In the genomic region with DNA sequence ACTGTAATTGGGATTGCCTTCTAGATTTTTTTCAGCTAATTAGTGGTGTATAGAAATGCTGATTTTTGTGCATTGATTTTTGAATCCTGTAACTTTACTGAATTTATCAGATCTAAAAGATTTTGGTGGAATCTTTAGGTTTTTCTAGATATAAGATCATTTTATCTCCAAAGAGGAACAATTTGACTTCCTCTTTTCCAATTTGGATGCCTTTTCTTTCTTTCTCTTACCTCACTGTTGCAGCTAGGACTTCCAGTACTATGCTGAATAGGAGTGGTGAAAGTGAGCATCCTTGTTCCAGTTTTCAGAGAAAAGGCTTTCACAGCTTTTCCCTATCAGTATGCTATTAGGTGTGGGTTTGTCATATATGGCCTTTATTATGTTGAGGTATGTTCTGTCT, we compare ENCODE assay signal across 22 cellular contexts. TPM values are rescaled to one million over a fixed set of nuclear protein-coding genes. Genes with fewer than 3 reads are reported as not detected.
DNase-seq lines count a peak whose midpoint lies in the region; ATAC-seq, FAIRE-seq and TF ChIP-seq lines count a peak whose summit lies in the region.
"Had no signal": no experiment of that assay in that cellular context is flagged by ENCODE, and none has a peak within 500 bp of the region (broad histone marks: within the 10 kb centered on the region; RNA-seq: fewer than 3 reads in every experiment).

No MANE protein-coding gene starts in this region.

- TF ChIP-seq EP300 in K562 (IDR thresholded peaks at IDR 0.05; ENCODE audit: low read length): no peak

- no peak overlapping the region for H3K27ac ChIP-seq in K562 (ENCODE audit: extremely low read depth, low read depth, low read length)
- H3K27ac ChIP-seq: A549, C4-2B, HL-60 had no signal

- ATAC-seq in K562 (no peak), HG02763 (IDR thresholded peaks at IDR 0.05; ENCODE audit: unreplicated experiment) (no peak)
- ATAC-seq in stimulated activated naive CD8-positive, alpha-beta T cell treated with anti-CD3 and anti-CD28 coated beads, Interleukin-15, amount 100 ng/mL, for 72 hours: no peak
- ATAC-seq: A549 had no signal

- no peaks in the 10 kb centered on the region for H3K9me3 ChIP-seq in K562 (replicated peaks; ENCODE audit: control insufficient read depth, insufficient read depth, low read depth, low read length)
- H3K9me3 ChIP-seq: A549, BE2C had no signal

- H2AFZ ChIP-seq in K562 (ENCODE audit: low read depth, low read length): no peak overlapping the region

- H3K4me2 ChIP-seq in K562 (ENCODE audit: insufficient read depth, low read length): no peak overlapping the region
- H3K4me2 ChIP-seq: A549 had no signal

- no peaks in the 10 kb centered on the region for H3K9me1 ChIP-seq in K562 (ENCODE audit: control insufficient read depth, insufficient read depth, low read length)

- no peak for TF ChIP-seq POLR2A in K562 (conservative IDR thresholded peaks at IDR 0.05)

- no peak overlapping the region for H3K27ac Mint-ChIP-seq in stimulated activated naive CD8-positive, alpha-beta T cell treated with anti-CD3 and anti-CD28 coated beads, Interleukin-15, amount 100 ng/mL, for 72 hours
- H3K27ac Mint-ChIP-seq: CD4-positive, alpha-beta memory T cell had no signal

- no peaks in the 10 kb centered on the region for H3K27me3 Mint-ChIP-seq in stimulated activated naive CD8-positive, alpha-beta T cell treated with anti-CD3 and anti-CD28 coated beads, Interleukin-15, amount 100 ng/mL, for 72 hours
- H3K27me3 Mint-ChIP-seq: CD4-positive, alpha-beta memory T cell had no signal

- no peaks in the 10 kb centered on the region for H4K20me1 ChIP-seq in K562 (replicated peaks; ENCODE audit: control insufficient read depth, insufficient read depth, low read length)

- H3K4me3 Mint-ChIP-seq in stimulated activated naive CD8-positive, alpha-beta T cell treated with anti-CD3 and anti-CD28 coated beads, Interleukin-15, amount 100 ng/mL, for 72 hours: no peak overlapping the region
- H3K4me3 Mint-ChIP-seq: CD4-positive, alpha-beta memory T cell; H9 had no signal

- FAIRE-seq in A204.1 (lab: Jason Lieb, UNC) (peak; percentile 40), K562 (lab: Jason Lieb, UNC) (no peak)
- FAIRE-seq: A549, D721Med, GM12892, GM19239 had no signal

- POLR2A ChIA-PET in K562 (lab: Yijun Ruan, JAX): interaction anchor here (0.6 to 1.3 kb wide), 3 partner anchors 9 to 18 kb away, joined by 3 read pairs; no protein-coding TSS in a partner anchor

- DNase-seq in KBM-7: peak; percentile 31
- DNase-seq in MV-4-11 (lab: John Stamatoyannopoulos, UW): peak; percentile 13
- no peak for DNase-seq in K562 (ENCODE audit: extremely low read depth in 1 of 4, low spot score in 3 of 4)
- no peak for DNase-seq in NCI-H345 (lab: John Stamatoyannopoulos, UW)
- no peak for DNase-seq in stimulated activated naive CD8-positive, alpha-beta T cell treated with anti-CD3 and anti-CD28 coated beads, Interleukin-15, amount 100 ng/mL, for 72 hours
- DNase-seq: BE2C; CD4-positive, alpha-beta memory T cell; COR-L47; DMS153; DMS79 treated with DMSO at 0.1 percent for 48 hours; EL; GDM1; GOT3; H9 had no signal

- H3K36me3 ChIP-seq in K562 (ENCODE audit: control insufficient read depth, insufficient read depth, low read length): no peaks in the 10 kb centered on the region
- H3K36me3 ChIP-seq: BE2C had no signal

- TF ChIP-seq CTCF in K562 (IDR thresholded peaks at IDR 0.05 in 2 of 3, conservative IDR thresholded peaks at IDR 0.05 in 1 of 3; ENCODE audit: insufficient read depth in 2 of 3, low read depth in 1 of 3, low read length in 3 of 3): no peak

- no peaks in the 10 kb centered on the region for H3K4me1 Mint-ChIP-seq in stimulated activated naive CD8-positive, alpha-beta T cell treated with anti-CD3 and anti-CD28 coated beads, Interleukin-15, amount 100 ng/mL, for 72 hours
- H3K4me1 Mint-ChIP-seq: CD4-positive, alpha-beta memory T cell; H9 had no signal

- intact Hi-C loops in K562 (cut with micrococcal nuclease): no loop called here

- H3K9me3 Mint-ChIP-seq in stimulated activated naive CD8-positive, alpha-beta T cell treated with anti-CD3 and anti-CD28 coated beads, Interleukin-15, amount 100 ng/mL, for 72 hours: no peaks in the 10 kb centered on the region
- H3K9me3 Mint-ChIP-seq: CD4-positive, alpha-beta memory T cell; H9 had no signal

- no peaks in the 10 kb centered on the region for H3K4me1 ChIP-seq in K562 (replicated peaks in 1 of 2; ENCODE audit: control insufficient read depth in 2 of 2, insufficient read depth in 2 of 2, low read length in 2 of 2)
- H3K4me1 ChIP-seq: A549, BE2C had no signal

- no peaks in the 10 kb centered on the region for H3K79me2 ChIP-seq in K562 (ENCODE audit: control insufficient read depth, insufficient read depth, low read length)

- no TSS peak for BruUV-seq in K562 (replicated peaks; lab: Mats Ljungman, UMichigan)

- no peak overlapping the region for H3K4me3 ChIP-seq in K562
- H3K4me3 ChIP-seq: A549 had no signal

- H3K9ac ChIP-seq in K562 (ENCODE audit: insufficient read depth in 1 of 2, low read depth in 2 of 2, low read length in 2 of 2): no peak overlapping the region

- in situ Hi-C loops in KBM-7 (cut with MboI; ENCODE audit: low pct_unique_long_range_greater_than_20kb, low sequenced_read_pairs): no loop called here
- in situ Hi-C loops in K562 (cut with MboI): no loop called here

- no peaks in the 10 kb centered on the region; a peak in 1 of 5 replicates for H3K27me3 ChIP-seq in K562 (ENCODE audit: control insufficient read depth in 2 of 2, insufficient read depth in 2 of 2, low read length in 2 of 2)
- H3K27me3 ChIP-seq: BE2C had no signal

- CTCF ChIA-PET in K562 (lab: Yijun Ruan, JAX; ENCODE audit: low intra/inter-chr PET ratio): no interaction called here

- TF ChIP-seq RAD21 in K562 (CRISPR knock-in tag; conservative IDR thresholded peaks at IDR 0.05 in 1 of 2, IDR thresholded peaks at IDR 0.05 in 1 of 2): no peak

TF ChIP-seq in K562, 482 proteins besides CTCF, POLR2A, EP300 and RAD21:
- TF ChIP-seq SPI1 (IDR thresholded peaks at IDR 0.05; ENCODE audit: borderline replicate concordance, low read depth, low read length) (peak; percentile 65; the same call in 1 of the 2 replicates), ZNF707 (CRISPR knock-in tag; conservative IDR thresholded peaks at IDR 0.05) (no peak)
- TF ChIP-seq, protein P1, sequence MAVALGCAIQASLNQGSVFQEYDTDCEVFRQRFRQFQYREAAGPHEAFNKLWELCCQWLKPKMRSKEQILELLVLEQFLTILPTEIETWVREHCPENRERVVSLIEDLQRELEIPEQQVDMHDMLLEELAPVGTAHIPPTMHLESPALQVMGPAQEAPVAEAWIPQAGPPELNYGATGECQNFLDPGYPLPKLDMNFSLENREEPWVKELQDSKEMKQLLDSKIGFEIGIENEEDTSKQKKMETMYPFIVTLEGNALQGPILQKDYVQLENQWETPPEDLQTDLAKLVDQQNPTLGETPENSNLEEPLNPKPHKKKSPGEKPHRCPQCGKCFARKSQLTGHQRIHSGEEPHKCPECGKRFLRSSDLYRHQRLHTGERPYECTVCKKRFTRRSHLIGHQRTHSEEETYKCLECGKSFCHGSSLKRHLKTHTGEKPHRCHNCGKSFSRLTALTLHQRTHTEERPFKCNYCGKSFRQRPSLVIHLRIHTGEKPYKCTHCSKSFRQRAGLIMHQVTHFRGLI (CRISPR knock-in tag; IDR thresholded peaks at IDR 0.05): no peak

RNA-seq across cellular contexts. Expression of gene TESK2, which starts 53.6 kb away (rescaled TPM):
- total RNA-seq in K562 (2011; cell fraction: chromatin; rRNA removed; ENCODE audit: low replicate concordance): 4.4 and 6.0 TPM in 2 replicates
- 2.6 and 3.8 TPM in 2 replicates for total RNA-seq in K562 (2011; cell fraction: nucleolus; rRNA removed)
- 4.8 and 6.3 TPM in 2 replicates for total RNA-seq in K562 (2011; cell fraction: nucleoplasm; rRNA removed)
- total RNA-seq in K562 (2014; rRNA removed) (3.0 and 3.1 TPM in 2 replicates), K562 (2014; rRNA removed; fragmentation: Illumina TruSeq; extraction: Trizol) (2.7 and 3.2 TPM in 2 replicates), K562 (2015; rRNA removed; fragmentation: Illumina TruSeq; extraction: Trizol) (4.9 and 5.3 TPM in 2 replicates), K562 (2021) (3.3 and 3.7 TPM in 2 replicates)
- polyA plus RNA-seq in K562 (2011; rRNA removed) (1.0 and 3.7 TPM in 2 replicates), K562 (2014; fragmentation: Illumina TruSeq; extraction: Trizol) (4.3 and 4.7 TPM in 2 replicates), K562 (2014; fragmentation: Nextera tagmentation; extraction: Ambion mirVana) (1 to 10 TPM; 1.6 to 1.9 TPM), K562 (2014; rRNA removed) (3.7 TPM in 2 replicates)
- 0.94 and 3.0 TPM in 2 replicates for polyA plus RNA-seq in K562 (2011; cell fraction: cytosol; rRNA removed)
- 1.9 and 6.1 TPM in 2 replicates for polyA plus RNA-seq in K562 (2011; cell fraction: nucleus; rRNA removed)
- polyA plus RNA-seq in K562 (2012): 6.1 and 11.5 TPM in 2 replicates
- polyA minus RNA-seq in K562 (2011; rRNA and poly(A)+ RNA removed): 0.93 and 2.3 TPM in 2 replicates
- polyA minus RNA-seq in K562 (2011; cell fraction: cytosol; rRNA and poly(A)+ RNA removed): 1.2 and 2.2 TPM in 2 replicates
- polyA minus RNA-seq in K562 (2011; cell fraction: nucleus; rRNA and poly(A)+ RNA removed): 0.78 and 1.3 TPM in 2 replicates

Comparison
In these comparisons a context has a peak if more than half of its experiments do, and no peak if none do; other contexts are left out.
1. DNase-seq: peak in KBM-7 (single experiment) and MV-4-11 (single experiment); none in K562 (0 of 4), NCI-H345 (single experiment) and stimulated activated naive CD8-positive, alpha-beta T cell treated with anti-CD3 and anti-CD28 coated beads, Interleukin-15, amount 100 ng/mL, for 72 hours (0 of 2).